27 cellular contexts compared by ENCODE assay signal in the genomic region with DNA sequence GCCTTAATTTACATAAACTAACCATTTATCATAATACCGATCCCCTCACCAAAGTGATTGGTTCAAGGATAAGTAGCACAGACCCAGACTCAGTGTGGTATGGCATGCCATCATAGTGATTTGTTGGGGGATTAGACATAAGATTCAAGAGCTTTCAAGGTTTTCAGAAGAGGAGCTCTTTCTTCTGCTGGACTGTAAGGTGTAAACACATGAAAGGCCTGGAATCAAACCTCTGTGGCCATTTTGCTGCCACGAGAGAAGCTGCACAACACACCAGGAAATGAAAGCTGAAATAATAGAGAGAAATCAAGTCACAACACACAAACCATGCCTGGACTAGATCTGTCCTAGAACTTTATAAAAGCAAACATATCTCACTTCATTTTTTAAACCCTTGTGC. TPM values are rescaled to one million over a fixed set of nuclear protein-coding genes. Genes with fewer than 3 reads are reported as not detected.
DNase-seq lines count a peak whose midpoint lies in the region; ATAC-seq and TF ChIP-seq lines count a peak whose summit lies in the region.
"Had no signal": no experiment of that assay in that cellular context is flagged by ENCODE, and none has a peak within 500 bp of the region (broad histone marks: within the 10 kb centered on the region; RNA-seq: fewer than 3 reads in every experiment).

No MANE protein-coding gene starts in this region.

- 0 out of 2 replicates have a peak, but pooled peaks cover 3% of the 10 kb centered on the region for H3K9me1 ChIP-seq in IMR-90 (ENCODE audit: insufficient read depth, low read length)

- H3K4me3 ChIP-seq in IMR-90 (ENCODE audit: insufficient read depth, low read depth, low read length) (no peak overlapping the region), osteoblast (ENCODE audit: insufficient read depth, low read length) (no peak overlapping the region)
- H3K4me3 ChIP-seq in naive thymus-derived CD4-positive, alpha-beta T cell (ENCODE audit: low read length) = peak overlapping the region; percentile 18
- H3K4me3 ChIP-seq: BLaER1, MG63, neural progenitor cell, PC-9, skin epidermis had no signal

- no peak overlapping the region for H2AK5ac ChIP-seq in IMR-90 (ENCODE audit: low read depth, low read length)

- H3K4ac ChIP-seq in IMR-90 (ENCODE audit: low read depth, low read length) = no peak overlapping the region

- TF ChIP-seq RAD21 in IMR-90 (IDR thresholded peaks at IDR 0.05; ENCODE audit: low read length) = no peak

- H2BK5ac ChIP-seq in IMR-90 (ENCODE audit: low read depth, low read length, poor library complexity, severe bottlenecking) = no peak overlapping the region

- H4K5ac ChIP-seq in IMR-90 (ENCODE audit: low read depth, low read length) = no peak overlapping the region

- no peak overlapping the region for H3K18ac ChIP-seq in IMR-90 (ENCODE audit: low read depth, low read length)

- peaks cover 4% of the 10 kb centered on the region for H3K9me3 Mint-ChIP-seq in activated naive CD4-positive, alpha-beta T cell treated with anti-CD3 and anti-CD28 coated beads, Interleukin-2, amount 50 U/mL, for 24 hours
- peaks cover 8% of the 10 kb centered on the region for H3K9me3 Mint-ChIP-seq in activated CD8-positive, alpha-beta T cell treated with anti-CD3 and anti-CD28 coated beads, Interleukin-2, amount 10 ng/mL, durations not matched to agents 7 days and 5 days (ENCODE audit: insufficient read depth)
- peaks cover 0 to 14% (median 9%) of the 10 kb centered on the region in 11 donors for H3K9me3 Mint-ChIP-seq in naive thymus-derived CD4-positive, alpha-beta T cell

- 0 out of 2 replicates have a peak, but pooled peaks cover 2% of the 10 kb centered on the region for H3K9me3 ChIP-seq in IMR-90 (ENCODE audit: control insufficient read depth, insufficient read depth, low read length)
- peaks cover 0 to 5% (median 0%) of the 10 kb centered on the region in 3 experiments for H3K9me3 ChIP-seq in naive thymus-derived CD4-positive, alpha-beta T cell (ENCODE audit: control insufficient read depth in 2 of 3, low read length in 3 of 3)
- H3K9me3 ChIP-seq in osteoblast (ENCODE audit: low read depth, low read length) = no peaks in the 10 kb centered on the region

- POLR2A ChIA-PET in IMR-90 (lab: Charles Lee; ENCODE audit: unreplicated experiment) = no interaction called here
- POLR2A ChIA-PET in activated CD8-positive, alpha-beta T cell treated with anti-CD3 and anti-CD28 coated beads, Interleukin-2, amount 10 ng/mL, durations not matched to agents 7 days and 5 days (lab: Charles Lee) = interaction anchor here (0.8 to 1.3 kb wide), 3 partner anchors 17 to 31 kb away, joined by 3 to 7 read pairs (median 4); a partner anchor contains a TSS
- POLR2A ChIA-PET in naive thymus-derived CD4-positive, alpha-beta T cell (lab: Charles Lee) = interaction anchor here (0.6 to 5.0 kb wide), 20 partner anchors 8 to 106 kb away, joined by 3 to 59 read pairs (median 4); a partner anchor contains a TSS

- H3K79me2 ChIP-seq in osteoblast (ENCODE audit: insufficient read depth, low read length) = no peaks in the 10 kb centered on the region

- H3K4me1 Mint-ChIP-seq in activated naive CD4-positive, alpha-beta T cell treated with anti-CD3 and anti-CD28 coated beads, Interleukin-2, amount 50 U/mL, for 24 hours = peaks cover 78% of the 10 kb centered on the region
- peaks cover 59% of the 10 kb centered on the region for H3K4me1 Mint-ChIP-seq in activated CD8-positive, alpha-beta T cell treated with anti-CD3 and anti-CD28 coated beads, Interleukin-2, amount 10 ng/mL, durations not matched to agents 7 days and 5 days (ENCODE audit: low read depth)
- H3K4me1 Mint-ChIP-seq in naive thymus-derived CD4-positive, alpha-beta T cell = peaks cover 42 to 86% (median 73%) of the 10 kb centered on the region in 7 donors

- H2BK120ac ChIP-seq in IMR-90 (ENCODE audit: low read depth, low read length) = no peak overlapping the region

- H4K91ac ChIP-seq in IMR-90 (ENCODE audit: insufficient read depth, low read depth, low read length) = no peak overlapping the region

- in situ Hi-C loops in IMR-90 (cut with MboI; ENCODE audit: low sequenced_read_pairs) = no loop called here

- H2AFZ ChIP-seq in IMR-90 (replicated peaks; ENCODE audit: low read length, poor library complexity) (no peak overlapping the region), osteoblast (ENCODE audit: low read length) (no peak overlapping the region)
- H2AFZ ChIP-seq: neural progenitor cell, PC-9 had no signal

- no peak overlapping the region for H4K8ac ChIP-seq in IMR-90 (ENCODE audit: low read depth in 2 of 2, low read length in 2 of 2)

- no peak for TF ChIP-seq POLR2A in IMR-90 (IDR thresholded peaks at IDR 0.05; ENCODE audit: low read depth, low read length)

- no peaks in the 10 kb centered on the region for H3K27me3 Mint-ChIP-seq in activated naive CD4-positive, alpha-beta T cell treated with anti-CD3 and anti-CD28 coated beads, Interleukin-2, amount 50 U/mL, for 24 hours
- H3K27me3 Mint-ChIP-seq in activated CD8-positive, alpha-beta T cell treated with anti-CD3 and anti-CD28 coated beads, Interleukin-2, amount 10 ng/mL, durations not matched to agents 7 days and 5 days (ENCODE audit: low read depth) = no peaks in the 10 kb centered on the region
- H3K27me3 Mint-ChIP-seq in naive thymus-derived CD4-positive, alpha-beta T cell = no peaks in the 10 kb centered on the region
- H3K27me3 Mint-ChIP-seq: memory B cell; stimulated activated naive B cell treated with anti-CD40 and anti-IgM and Interleukin-4, amounts not matched to agents 10 μg/mL and 1 μg/mL and 100 μg/mL, for 72 hours had no signal

- H2BK20ac ChIP-seq in IMR-90 (ENCODE audit: low read depth, low read length) = no peak overlapping the region

- DNase-seq in activated naive CD4-positive, alpha-beta T cell (lab: John Stamatoyannopoulos, UW) = no peak
- DNase-seq in IMR-90 (no peak), HT-29 (ENCODE audit: low spot score) (no peak), osteoblast (ENCODE audit: insufficient read length, low spot score, missing footprints) (no peak), NCI-H1092 (lab: John Stamatoyannopoulos, UW) (no peak)
- DNase-seq in activated CD8-positive, alpha-beta T cell treated with anti-CD3 and anti-CD28 coated beads, Interleukin-2, amount 10 ng/mL, durations not matched to agents 7 days and 5 days = no peak
- DNase-seq in naive thymus-derived CD4-positive, alpha-beta T cell = no peak
- DNase-seq: activated CD4-positive, CD25-positive, alpha-beta regulatory T cell treated with anti-CD3 and anti-CD28 coated beads, Interleukin-2, amount 50 U/mL, for 72 hours; Calu3; caudate nucleus; glutamatergic neuron; GOT3; HFFc6; MG63; NCI-H1105 treated with DMSO at 0.1 percent for 48 hours; NCI-H1930; PC-9; Right ventricle myocardium superior; stimulated activated naive B cell treated with anti-CD40 and anti-IgM and Interleukin-4, amounts not matched to agents 10 μg/mL and 1 μg/mL and 100 μg/mL, for 72 hours had no signal

- H4K20me1 ChIP-seq in IMR-90 (ENCODE audit: insufficient read depth, low read length) (no peaks in the 10 kb centered on the region), osteoblast (ENCODE audit: insufficient read depth, low read length) (no peaks in the 10 kb centered on the region)
- H4K20me1 ChIP-seq: BLaER1 had no signal

- no peak overlapping the region for H2BK15ac ChIP-seq in IMR-90 (ENCODE audit: low read depth, low read length)

- intact Hi-C loops in IMR-90 (cut with micrococcal nuclease) = no loop called here
- intact Hi-C loops in naive thymus-derived CD4-positive, alpha-beta T cell (cut with micrococcal nuclease) = loop anchor here (1.0 to 2.0 kb wide), 2 partner anchors 15 to 18 kb away; no protein-coding TSS in a partner anchor

- BruUV-seq in IMR-90 (replicated peaks; lab: Mats Ljungman, UMichigan) = no TSS peak

- H3K36me3 ChIP-seq in IMR-90 (ENCODE audit: control insufficient read depth, insufficient read depth, low read length) (0 out of 2 replicates have a peak, but pooled peaks cover 2% of the 10 kb centered on the region), osteoblast (ENCODE audit: insufficient read depth, low read length) (no peaks in the 10 kb centered on the region)
- no peaks in the 10 kb centered on the region for H3K36me3 ChIP-seq in naive thymus-derived CD4-positive, alpha-beta T cell (ENCODE audit: control insufficient read depth in 2 of 3, insufficient read depth in 3 of 3, low read length in 3 of 3)
- H3K36me3 ChIP-seq: BLaER1, MG63 had no signal

- no peak for ATAC-seq in IMR-90 (ENCODE audit: low read depth)
- peak; percentile 43 for ATAC-seq in activated CD8-positive, alpha-beta T cell treated with anti-CD3 and anti-CD28 coated beads, Interleukin-2, amount 10 ng/mL, durations not matched to agents 7 days and 5 days
- ATAC-seq in naive thymus-derived CD4-positive, alpha-beta T cell = no peak
- ATAC-seq: left lobe of liver; SK-N-SH treated with all-trans-retinoic acid at 6 μM for 48 hours; stimulated activated naive B cell treated with anti-CD40 and anti-IgM and Interleukin-4, amounts not matched to agents 10 μg/mL and 1 μg/mL and 100 μg/mL, for 72 hours had no signal

- H3K23ac ChIP-seq in IMR-90 (ENCODE audit: low read depth, low read length) = peak overlapping the region; percentile 33; the same call in 1 of the 2 replicates

- WGBS in IMR-90 (ENCODE audit: extremely low coverage in 2 of 2, insufficient read length in 1 of 2), 2 experiments = no CpG with 5 or more reads among the region's 2 CpGs

- peak overlapping the region; percentile 74 for H3K4me3 Mint-ChIP-seq in activated naive CD4-positive, alpha-beta T cell treated with anti-CD3 and anti-CD28 coated beads, Interleukin-2, amount 50 U/mL, for 24 hours
- H3K4me3 Mint-ChIP-seq in activated CD8-positive, alpha-beta T cell treated with anti-CD3 and anti-CD28 coated beads, Interleukin-2, amount 10 ng/mL, durations not matched to agents 7 days and 5 days = peak overlapping the region; percentile 2
- peak overlapping the region; percentile 29 to 77 (median 68) for H3K4me3 Mint-ChIP-seq in naive thymus-derived CD4-positive, alpha-beta T cell
- H3K4me3 Mint-ChIP-seq: activated T-helper 1 cell treated with anti-CD3 and anti-CD28 coated beads, Interleukin-12 subunit alpha, Interleukin-12 subunit beta, Interleukin-2, Interleukin-4 antibody, amounts not matched to agents 30 ng/mL and 10 ng/mL and 1 ng/mL, durations not matched to agents 14 hours and 24 hours and 36 hours; HFFc6; memory B cell; neural progenitor cell; stimulated activated naive B cell treated with anti-CD40 and anti-IgM and Interleukin-4, amounts not matched to agents 10 μg/mL and 1 μg/mL and 100 μg/mL, for 72 hours had no signal

- no peak overlapping the region for H3K56ac ChIP-seq in IMR-90 (ENCODE audit: extremely low read depth, insufficient read depth, low read length)

- peaks cover 18 to 24% of the 10 kb centered on the region in 2 experiments for H3K79me1 ChIP-seq in IMR-90 (ENCODE audit: low read depth in 1 of 2, low read length in 2 of 2)

- CTCF ChIA-PET in IMR-90 (lab: Yijun Ruan, JAX) = no interaction called here
- CTCF ChIA-PET in activated CD8-positive, alpha-beta T cell treated with anti-CD3 and anti-CD28 coated beads, Interleukin-2, amount 10 ng/mL, durations not matched to agents 7 days and 5 days (lab: Charles Lee) = interaction anchor here (0.5 to 2.1 kb wide), 5 partner anchors 9 to 304 kb away, joined by 3 to 6 read pairs (median 3); no protein-coding TSS in a partner anchor
- CTCF ChIA-PET in naive thymus-derived CD4-positive, alpha-beta T cell (lab: Charles Lee) = interaction anchor here (0.6 to 1.6 kb wide), 4 partner anchors 19 to 303 kb away, joined by 3 to 4 read pairs (median 4); no protein-coding TSS in a partner anchor

- H3K27me3 ChIP-seq in IMR-90 (ENCODE audit: control insufficient read depth, insufficient read depth, low read length) (no peaks in the 10 kb centered on the region), osteoblast (ENCODE audit: insufficient read depth, low read length) (no peaks in the 10 kb centered on the region)
- no peaks in the 10 kb centered on the region for H3K27me3 ChIP-seq in naive thymus-derived CD4-positive, alpha-beta T cell (ENCODE audit: control insufficient read depth in 2 of 2, insufficient read depth in 2 of 2, low read length in 2 of 2)
- H3K27me3 ChIP-seq: BLaER1, MG63, neural progenitor cell had no signal

- H3K4me2 ChIP-seq in IMR-90 (ENCODE audit: low read depth, low read length) (no peak overlapping the region), osteoblast (ENCODE audit: insufficient read depth, low read length) (no peak overlapping the region)
- H3K4me2 ChIP-seq: BLaER1, neural progenitor cell, PC-9 had no signal

- no peak overlapping the region for H3K9ac ChIP-seq in IMR-90 (ENCODE audit: low read depth, low read length)
- H3K9ac ChIP-seq: BLaER1, neural progenitor cell had no signal

- no peak overlapping the region; the same call in 1 of the 2 replicates for H3K14ac ChIP-seq in IMR-90 (replicated peaks; ENCODE audit: low read depth, low read length)

- H3K27ac Mint-ChIP-seq in activated naive CD4-positive, alpha-beta T cell treated with anti-CD3 and anti-CD28 coated beads, Interleukin-2, amount 50 U/mL, for 24 hours = peak overlapping the region; percentile 70
- H3K27ac Mint-ChIP-seq in activated CD8-positive, alpha-beta T cell treated with anti-CD3 and anti-CD28 coated beads, Interleukin-2, amount 10 ng/mL, durations not matched to agents 7 days and 5 days = no peak overlapping the region
- H3K27ac Mint-ChIP-seq in naive thymus-derived CD4-positive, alpha-beta T cell = peak overlapping the region in 7 of 9 donors; percentile 20 to 86 (median 75)
- H3K27ac Mint-ChIP-seq: activated T-helper 1 cell treated with anti-CD3 and anti-CD28 coated beads, Interleukin-12 subunit alpha, Interleukin-12 subunit beta, Interleukin-2, Interleukin-4 antibody, amounts not matched to agents 30 ng/mL and 10 ng/mL and 1 ng/mL, durations not matched to agents 14 hours and 24 hours and 36 hours; HFFc6; memory B cell; neural progenitor cell; stimulated activated naive B cell treated with anti-CD40 and anti-IgM and Interleukin-4, amounts not matched to agents 10 μg/mL and 1 μg/mL and 100 μg/mL, for 72 hours had no signal

- peaks cover 44% of the 10 kb centered on the region for H3K36me3 Mint-ChIP-seq in activated naive CD4-positive, alpha-beta T cell treated with anti-CD3 and anti-CD28 coated beads, Interleukin-2, amount 50 U/mL, for 24 hours
- H3K36me3 Mint-ChIP-seq in activated CD8-positive, alpha-beta T cell treated with anti-CD3 and anti-CD28 coated beads, Interleukin-2, amount 10 ng/mL, durations not matched to agents 7 days and 5 days (ENCODE audit: low read depth) = peaks cover 17% of the 10 kb centered on the region
- peaks cover 7 to 28% (median 21%) of the 10 kb centered on the region in 5 donors for H3K36me3 Mint-ChIP-seq in naive thymus-derived CD4-positive, alpha-beta T cell

- dilution Hi-C loops in IMR-90 (cut with HindIII; ENCODE audit: low sequenced_read_pairs, unreplicated experiment) = no loop called here

- H3K4me1 ChIP-seq in IMR-90 (ENCODE audit: control insufficient read depth, insufficient read depth, low read length) = no peaks in the 10 kb centered on the region
- peaks cover 22 to 32% of the 10 kb centered on the region in 2 donors for H3K4me1 ChIP-seq in naive thymus-derived CD4-positive, alpha-beta T cell (ENCODE audit: control insufficient read depth in 2 of 2, insufficient read depth in 2 of 2, low read length in 2 of 2)
- no peaks in the 10 kb centered on the region for H3K4me1 ChIP-seq in osteoblast (ENCODE audit: insufficient read depth, low read length)
- H3K4me1 ChIP-seq: BLaER1 had no signal

- no peak overlapping the region for H2AK9ac ChIP-seq in IMR-90 (replicated peaks; ENCODE audit: low read depth, low read length, poor library complexity)

- H3K27ac ChIP-seq in IMR-90 (ENCODE audit: insufficient read depth, low read length) = no peak overlapping the region
- H3K27ac ChIP-seq in naive thymus-derived CD4-positive, alpha-beta T cell (ENCODE audit: low read depth, low read length) = peak overlapping the region; percentile 14
- H3K27ac ChIP-seq in osteoblast (ENCODE audit: low read depth, low read length) = no peak overlapping the region
- H3K27ac ChIP-seq: BLaER1, neural progenitor cell, PC-9, skin epidermis had no signal

- TF ChIP-seq CTCF in IMR-90 (conservative IDR thresholded peaks at IDR 0.05; ENCODE audit: low read depth, low read length) (no peak), osteoblast (IDR thresholded peaks at IDR 0.05; ENCODE audit: extremely low read depth, low read depth, low read length) (no peak)

RNA-seq across cellular contexts. Expression of a gene that starts 30.8 kb away (rescaled TPM):
- total RNA-seq in IMR-90 (2012; rRNA removed) (3.8 and 8.1 TPM in 2 replicates), osteoblast (23.6 and 25.0 TPM in 2 replicates)
- 33.5 and 43.3 TPM in 2 replicates for polyA plus RNA-seq in IMR-90 (2012; rRNA removed)
- 3.7 and 12.0 TPM in 2 replicates for polyA plus RNA-seq in IMR-90 (2012; cell fraction: cytosol; rRNA removed)
- 4.7 and 12.8 TPM in 2 replicates for polyA plus RNA-seq in IMR-90 (2012; cell fraction: nucleus; rRNA removed; ENCODE audit: low replicate concordance)
- total RNA-seq in activated CD8-positive, alpha-beta T cell treated with anti-CD3 and anti-CD28 coated beads, Interleukin-2, amount 10 ng/mL, durations not matched to agents 7 days and 5 days = 100 to 1,000 TPM; 113 to 118 TPM
- total RNA-seq in naive thymus-derived CD4-positive, alpha-beta T cell = 1,000 to 10,000 TPM in 2 of 5 experiments, 100 to 1,000 TPM in 3; 188 to 1,246 (median 571) TPM
- 100 to 1,000 TPM; 479 to 649 TPM for polyA plus RNA-seq in naive thymus-derived CD4-positive, alpha-beta T cell
- total RNA-seq in HT-29 (2014; rRNA removed; shearing (Covaris generic)) = 4.3 and 12.4 TPM in 2 replicates

Comparison
In these comparisons a context has a peak if more than half of its experiments do, and no peak if none do; other contexts are left out.
1. H3K4me3 Mint-ChIP-seq: peak in every context shown above with its lines; median percentile 74 in activated naive CD4-positive, alpha-beta T cell treated with anti-CD3 and anti-CD28 coated beads, Interleukin-2, amount 50 U/mL, for 24 hours; 68 in naive thymus-derived CD4-positive, alpha-beta T cell; 2 in activated CD8-positive, alpha-beta T cell treated with anti-CD3 and anti-CD28 coated beads, Interleukin-2, amount 10 ng/mL, durations not matched to agents 7 days and 5 days.